ENCODE assay signal across 1 cellular context in the genomic region with DNA sequence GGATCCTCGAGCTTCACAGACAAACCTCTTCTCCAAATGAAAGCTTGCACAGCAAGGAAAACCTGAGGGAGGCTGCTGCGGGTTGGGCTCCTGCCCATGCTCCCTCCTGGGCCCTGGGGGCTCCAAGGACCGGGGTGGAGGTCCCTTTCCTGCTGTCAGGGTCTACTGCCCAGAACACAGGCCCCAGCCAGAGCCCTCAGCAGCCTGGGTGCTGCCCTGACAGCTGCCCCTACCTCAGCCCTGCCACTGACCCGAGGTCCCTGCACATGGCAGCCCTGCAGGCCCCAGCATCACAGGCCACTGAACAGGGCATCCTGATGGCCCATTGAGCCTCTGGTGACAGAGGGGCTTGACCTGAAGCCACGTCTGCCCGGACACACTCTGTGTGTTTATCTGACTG.
TF ChIP-seq lines count a peak whose summit lies in the region.

No MANE protein-coding gene starts in this region.

TF ChIP-seq in SK-N-SH, 30 proteins besides CTCF, POLR2A, EP300 and RAD21:
- no peak for TF ChIP-seq RXRA (IDR thresholded peaks at IDR 0.05; ENCODE audit: borderline replicate concordance, low read depth)
- no peak for TF ChIP-seq YY1 (IDR thresholded peaks at IDR 0.05; ENCODE audit: low read depth)
- TF ChIP-seq EZH2phosphoT487 (IDR thresholded peaks at IDR 0.05; ENCODE audit: borderline replicate concordance, low read depth), result no peak
- TF ChIP-seq, protein P1, sequence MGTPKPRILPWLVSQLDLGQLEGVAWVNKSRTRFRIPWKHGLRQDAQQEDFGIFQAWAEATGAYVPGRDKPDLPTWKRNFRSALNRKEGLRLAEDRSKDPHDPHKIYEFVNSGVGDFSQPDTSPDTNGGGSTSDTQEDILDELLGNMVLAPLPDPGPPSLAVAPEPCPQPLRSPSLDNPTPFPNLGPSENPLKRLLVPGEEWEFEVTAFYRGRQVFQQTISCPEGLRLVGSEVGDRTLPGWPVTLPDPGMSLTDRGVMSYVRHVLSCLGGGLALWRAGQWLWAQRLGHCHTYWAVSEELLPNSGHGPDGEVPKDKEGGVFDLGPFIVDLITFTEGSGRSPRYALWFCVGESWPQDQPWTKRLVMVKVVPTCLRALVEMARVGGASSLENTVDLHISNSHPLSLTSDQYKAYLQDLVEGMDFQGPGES (IDR thresholded peaks at IDR 0.05; ENCODE audit: low read depth, low read length), result no peak
- TF ChIP-seq MEF2A (IDR thresholded peaks at IDR 0.05; ENCODE audit: borderline replicate concordance, low read depth), result no peak
- TF ChIP-seq, protein P2, sequence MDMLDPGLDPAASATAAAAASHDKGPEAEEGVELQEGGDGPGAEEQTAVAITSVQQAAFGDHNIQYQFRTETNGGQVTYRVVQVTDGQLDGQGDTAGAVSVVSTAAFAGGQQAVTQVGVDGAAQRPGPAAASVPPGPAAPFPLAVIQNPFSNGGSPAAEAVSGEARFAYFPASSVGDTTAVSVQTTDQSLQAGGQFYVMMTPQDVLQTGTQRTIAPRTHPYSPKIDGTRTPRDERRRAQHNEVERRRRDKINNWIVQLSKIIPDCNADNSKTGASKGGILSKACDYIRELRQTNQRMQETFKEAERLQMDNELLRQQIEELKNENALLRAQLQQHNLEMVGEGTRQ (IDR thresholded peaks at IDR 0.05; ENCODE audit: borderline replicate concordance, low read depth, low read length), result no peak
- TF ChIP-seq, protein P3, sequence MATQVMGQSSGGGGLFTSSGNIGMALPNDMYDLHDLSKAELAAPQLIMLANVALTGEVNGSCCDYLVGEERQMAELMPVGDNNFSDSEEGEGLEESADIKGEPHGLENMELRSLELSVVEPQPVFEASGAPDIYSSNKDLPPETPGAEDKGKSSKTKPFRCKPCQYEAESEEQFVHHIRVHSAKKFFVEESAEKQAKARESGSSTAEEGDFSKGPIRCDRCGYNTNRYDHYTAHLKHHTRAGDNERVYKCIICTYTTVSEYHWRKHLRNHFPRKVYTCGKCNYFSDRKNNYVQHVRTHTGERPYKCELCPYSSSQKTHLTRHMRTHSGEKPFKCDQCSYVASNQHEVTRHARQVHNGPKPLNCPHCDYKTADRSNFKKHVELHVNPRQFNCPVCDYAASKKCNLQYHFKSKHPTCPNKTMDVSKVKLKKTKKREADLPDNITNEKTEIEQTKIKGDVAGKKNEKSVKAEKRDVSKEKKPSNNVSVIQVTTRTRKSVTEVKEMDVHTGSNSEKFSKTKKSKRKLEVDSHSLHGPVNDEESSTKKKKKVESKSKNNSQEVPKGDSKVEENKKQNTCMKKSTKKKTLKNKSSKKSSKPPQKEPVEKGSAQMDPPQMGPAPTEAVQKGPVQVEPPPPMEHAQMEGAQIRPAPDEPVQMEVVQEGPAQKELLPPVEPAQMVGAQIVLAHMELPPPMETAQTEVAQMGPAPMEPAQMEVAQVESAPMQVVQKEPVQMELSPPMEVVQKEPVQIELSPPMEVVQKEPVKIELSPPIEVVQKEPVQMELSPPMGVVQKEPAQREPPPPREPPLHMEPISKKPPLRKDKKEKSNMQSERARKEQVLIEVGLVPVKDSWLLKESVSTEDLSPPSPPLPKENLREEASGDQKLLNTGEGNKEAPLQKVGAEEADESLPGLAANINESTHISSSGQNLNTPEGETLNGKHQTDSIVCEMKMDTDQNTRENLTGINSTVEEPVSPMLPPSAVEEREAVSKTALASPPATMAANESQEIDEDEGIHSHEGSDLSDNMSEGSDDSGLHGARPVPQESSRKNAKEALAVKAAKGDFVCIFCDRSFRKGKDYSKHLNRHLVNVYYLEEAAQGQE (IDR thresholded peaks at IDR 0.05; ENCODE audit: low read depth, low read length), result no peak
- TF ChIP-seq SIN3A (IDR thresholded peaks at IDR 0.05; ENCODE audit: borderline replicate concordance, low read depth, low read length), result no peak
- no peak for TF ChIP-seq ELF1 (IDR thresholded peaks at IDR 0.05)
- no peak for TF ChIP-seq TEAD4 (IDR thresholded peaks at IDR 0.05; ENCODE audit: borderline replicate concordance, insufficient read depth)
- TF ChIP-seq POLR2AphosphoS5 (IDR thresholded peaks at IDR 0.05; ENCODE audit: low read depth, low read length), result no peak
